ENCODE assay signal across 8 cellular contexts in the genomic region with DNA sequence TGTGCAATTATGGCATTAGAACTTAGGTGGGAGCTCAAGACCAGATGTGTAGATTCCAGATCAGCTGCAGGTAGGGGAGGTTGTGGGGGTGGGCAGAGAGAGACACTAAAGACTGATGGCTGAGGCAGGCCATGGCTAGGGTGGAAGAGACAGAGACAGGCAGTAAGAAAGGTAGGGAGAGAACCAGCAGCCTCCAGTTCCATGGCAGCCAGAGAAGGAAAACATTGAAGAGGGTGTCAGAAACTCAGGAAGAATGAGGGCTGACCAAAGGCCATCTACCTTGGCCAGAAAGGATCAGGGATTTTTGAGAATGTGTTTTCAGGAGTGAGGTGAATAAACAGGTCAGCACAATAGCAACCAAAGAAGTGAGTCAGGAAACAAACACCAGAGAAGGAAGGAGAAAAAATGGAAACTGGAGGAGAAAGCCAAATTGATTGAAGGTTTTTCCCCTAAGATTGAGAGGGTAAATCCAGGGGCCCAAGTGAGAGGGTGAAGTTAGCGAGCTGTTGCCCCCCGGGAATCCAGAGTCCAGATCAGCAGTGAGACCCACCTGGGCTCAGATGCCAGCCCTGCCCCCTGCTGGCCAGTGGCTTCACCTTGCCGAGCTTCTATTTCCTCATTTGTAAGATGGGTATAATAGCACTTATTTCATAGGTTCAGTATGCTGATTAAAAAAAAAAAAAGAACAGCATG. TPM values are rescaled to one million over a fixed set of nuclear protein-coding genes. Genes with fewer than 3 reads are reported as not detected.
DNase-seq lines count a peak whose midpoint lies in the region; ATAC-seq and TF ChIP-seq lines count a peak whose summit lies in the region.

No MANE protein-coding gene starts in this region.

- no peak overlapping the region for H3K4me3 ChIP-seq in NB4 (ENCODE audit: low read depth, low read length)
- H3K4me3 ChIP-seq in osteoblast (ENCODE audit: insufficient read depth, low read length): no peak overlapping the region

- peaks cover 29% of the 10 kb centered on the region for H3K4me1 Mint-ChIP-seq in activated CD4-positive, alpha-beta memory T cell treated with anti-CD3 and anti-CD28 coated beads for 36 hours (ENCODE audit: low read depth)

- ATAC-seq in GM18861 (IDR thresholded peaks at IDR 0.05; ENCODE audit: unreplicated experiment) (no peak), GM18873 (IDR thresholded peaks at IDR 0.05; ENCODE audit: low FRiP score, unreplicated experiment) (no peak)

- peak overlapping the region; percentile 21 for H3K27ac ChIP-seq in epithelial cell of prostate
- peak overlapping the region; percentile 8 for H3K27ac ChIP-seq in osteoblast (ENCODE audit: low read depth, low read length)

- intact Hi-C loops in activated CD4-positive, alpha-beta memory T cell treated with anti-CD3 and anti-CD28 coated beads for 36 hours (cut with micrococcal nuclease): loop anchor here (1.0 to 5.0 kb wide), 3 partner anchors 38 to 72 kb away; no protein-coding TSS in a partner anchor

- no peak overlapping the region for H3K27ac Mint-ChIP-seq in activated CD4-positive, alpha-beta memory T cell treated with anti-CD3 and anti-CD28 coated beads for 36 hours

- peak; percentile 76 for TF ChIP-seq CTCF in NB4 (IDR thresholded peaks at IDR 0.05; ENCODE audit: low read depth, low read length)
- TF ChIP-seq CTCF in osteoblast (IDR thresholded peaks at IDR 0.05; ENCODE audit: extremely low read depth, low read depth, low read length): peak; percentile 82

- H4K20me1 ChIP-seq in osteoblast (ENCODE audit: insufficient read depth, low read length): no peaks in the 10 kb centered on the region

- no peaks in the 10 kb centered on the region for H3K9me3 ChIP-seq in osteoblast (ENCODE audit: low read depth, low read length)

- POLR2A ChIA-PET in activated CD4-positive, alpha-beta memory T cell treated with anti-CD3 and anti-CD28 coated beads for 36 hours (lab: Charles Lee): interaction anchor here (1.0 kb wide), 1 partner anchor 38 kb away, joined by 5 read pairs; no protein-coding TSS in a partner anchor

- no peak for TF ChIP-seq POLR2A in NB4 (IDR thresholded peaks at IDR 0.05; ENCODE audit: extremely low read depth, insufficient read length)

- H3K27me3 ChIP-seq in osteoblast (ENCODE audit: insufficient read depth, low read length): no peaks in the 10 kb centered on the region

- peaks cover 10% of the 10 kb centered on the region for H3K36me3 Mint-ChIP-seq in activated CD4-positive, alpha-beta memory T cell treated with anti-CD3 and anti-CD28 coated beads for 36 hours

- no peaks in the 10 kb centered on the region for H3K9me3 Mint-ChIP-seq in activated CD4-positive, alpha-beta memory T cell treated with anti-CD3 and anti-CD28 coated beads for 36 hours

- no peak overlapping the region for H3K4me3 Mint-ChIP-seq in activated CD4-positive, alpha-beta memory T cell treated with anti-CD3 and anti-CD28 coated beads for 36 hours

- no peaks in the 10 kb centered on the region for H3K27me3 Mint-ChIP-seq in activated CD4-positive, alpha-beta memory T cell treated with anti-CD3 and anti-CD28 coated beads for 36 hours

- H3K36me3 ChIP-seq in osteoblast (ENCODE audit: insufficient read depth, low read length): peaks cover 36% of the 10 kb centered on the region

- no peak overlapping the region for H3K4me2 ChIP-seq in osteoblast (ENCODE audit: insufficient read depth, low read length)

- DNase-seq in DMS 273 (lab: John Stamatoyannopoulos, UW; ENCODE audit: unreplicated experiment) (peak; percentile 49), DMS 273 treated with DMSO at 0.1 percent for 48 hours (lab: John Stamatoyannopoulos, UW) (no peak), NB4 (ENCODE audit: low read depth) (peak; percentile 64), epithelial cell of prostate (ENCODE audit: low read depth, low spot score) (no peak), osteoblast (ENCODE audit: insufficient read length, low spot score, missing footprints) (no peak)
- DNase-seq in activated CD4-positive, alpha-beta memory T cell treated with anti-CD3 and anti-CD28 coated beads for 36 hours: peak; percentile 68

- no peak overlapping the region for H2AFZ ChIP-seq in osteoblast (ENCODE audit: low read length)

- peaks cover 38% of the 10 kb centered on the region for H3K79me2 ChIP-seq in osteoblast (ENCODE audit: insufficient read depth, low read length)

- CTCF ChIA-PET in activated CD4-positive, alpha-beta memory T cell treated with anti-CD3 and anti-CD28 coated beads for 36 hours (lab: Charles Lee): interaction anchor here (0.5 to 8.4 kb wide), 40 partner anchors 10 to 742 kb away, joined by 3 to 157 read pairs (median 4); a partner anchor contains a TSS

- peaks cover 10% of the 10 kb centered on the region for H3K4me1 ChIP-seq in osteoblast (ENCODE audit: insufficient read depth, low read length)

RNA-seq across cellular contexts. Expression of a gene that starts 41.0 kb away (rescaled TPM):
- total RNA-seq in activated CD4-positive, alpha-beta memory T cell treated with anti-CD3 and anti-CD28 coated beads for 36 hours: 10 to 100 TPM; 36.0 to 38.5 TPM
- 115 and 151 TPM in 2 replicates for total RNA-seq in osteoblast

Comparison
In these comparisons a context has a peak if more than half of its experiments do, and no peak if none do; other contexts are left out.
1. DNase-seq: peak in DMS 273 (single experiment), NB4 (single experiment) and activated CD4-positive, alpha-beta memory T cell treated with anti-CD3 and anti-CD28 coated beads for 36 hours (single experiment); none in DMS 273 treated with DMSO at 0.1 percent for 48 hours (single experiment), epithelial cell of prostate (single experiment) and osteoblast (single experiment).